In the genomic region with DNA sequence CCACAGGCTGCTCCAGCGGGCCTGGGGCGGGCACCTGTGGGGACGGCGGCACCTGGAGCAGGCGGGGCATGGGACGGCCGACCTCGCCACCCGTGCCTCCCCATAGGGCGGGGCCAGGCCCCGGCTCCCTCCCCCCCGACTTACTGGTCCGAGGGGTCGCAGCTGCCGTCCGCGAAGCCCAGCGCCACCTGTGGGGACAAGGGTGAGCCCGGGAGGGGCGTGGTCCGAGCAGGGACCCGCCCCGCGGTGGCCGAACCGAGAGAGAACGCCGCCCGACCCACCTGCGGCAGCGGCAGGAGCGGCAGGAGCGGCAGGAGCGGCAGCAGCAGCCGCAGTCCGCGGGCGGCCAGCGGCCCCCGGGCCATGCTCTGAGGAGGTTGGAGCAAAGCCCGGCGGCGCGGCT, we compare ENCODE assay signal across 1 cellular context.
A peak's percentile ranks its signal among the peaks of the same experiment; 100 is the strongest.
TF ChIP-seq lines count a peak whose summit lies in the region.

A gene (minus strand): TSS at position 379 of the 403 bp plus-strand sequence. CDS start 14 bp downstream, at position 365.

TF ChIP-seq in GM12878, 131 proteins besides CTCF, POLR2A, EP300 and RAD21 (continued from another document):
- TF ChIP-seq, protein P1, sequence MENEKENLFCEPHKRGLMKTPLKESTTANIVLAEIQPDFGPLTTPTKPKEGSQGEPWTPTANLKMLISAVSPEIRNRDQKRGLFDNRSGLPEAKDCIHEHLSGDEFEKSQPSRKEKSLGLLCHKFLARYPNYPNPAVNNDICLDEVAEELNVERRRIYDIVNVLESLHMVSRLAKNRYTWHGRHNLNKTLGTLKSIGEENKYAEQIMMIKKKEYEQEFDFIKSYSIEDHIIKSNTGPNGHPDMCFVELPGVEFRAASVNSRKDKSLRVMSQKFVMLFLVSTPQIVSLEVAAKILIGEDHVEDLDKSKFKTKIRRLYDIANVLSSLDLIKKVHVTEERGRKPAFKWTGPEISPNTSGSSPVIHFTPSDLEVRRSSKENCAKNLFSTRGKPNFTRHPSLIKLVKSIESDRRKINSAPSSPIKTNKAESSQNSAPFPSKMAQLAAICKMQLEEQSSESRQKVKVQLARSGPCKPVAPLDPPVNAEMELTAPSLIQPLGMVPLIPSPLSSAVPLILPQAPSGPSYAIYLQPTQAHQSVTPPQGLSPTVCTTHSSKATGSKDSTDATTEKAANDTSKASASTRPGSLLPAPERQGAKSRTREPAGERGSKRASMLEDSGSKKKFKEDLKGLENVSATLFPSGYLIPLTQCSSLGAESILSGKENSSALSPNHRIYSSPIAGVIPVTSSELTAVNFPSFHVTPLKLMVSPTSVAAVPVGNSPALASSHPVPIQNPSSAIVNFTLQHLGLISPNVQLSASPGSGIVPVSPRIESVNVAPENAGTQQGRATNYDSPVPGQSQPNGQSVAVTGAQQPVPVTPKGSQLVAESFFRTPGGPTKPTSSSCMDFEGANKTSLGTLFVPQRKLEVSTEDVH (IDR thresholded peaks at IDR 0.05; ENCODE audit: low read depth, partially characterized antibody) = no peak
- TF ChIP-seq DPF2 (IDR thresholded peaks at IDR 0.05) = peak; percentile 53; the same call in 1 of the 2 replicates
- no peak for TF ChIP-seq TCF12 (IDR thresholded peaks at IDR 0.05; ENCODE audit: low read depth, low read length)
- no peak for TF ChIP-seq ASH2L (IDR thresholded peaks at IDR 0.05; ENCODE audit: borderline replicate concordance, low read depth)
